Comparison of ENCODE assay signal across 13 cellular contexts in the genomic region with DNA sequence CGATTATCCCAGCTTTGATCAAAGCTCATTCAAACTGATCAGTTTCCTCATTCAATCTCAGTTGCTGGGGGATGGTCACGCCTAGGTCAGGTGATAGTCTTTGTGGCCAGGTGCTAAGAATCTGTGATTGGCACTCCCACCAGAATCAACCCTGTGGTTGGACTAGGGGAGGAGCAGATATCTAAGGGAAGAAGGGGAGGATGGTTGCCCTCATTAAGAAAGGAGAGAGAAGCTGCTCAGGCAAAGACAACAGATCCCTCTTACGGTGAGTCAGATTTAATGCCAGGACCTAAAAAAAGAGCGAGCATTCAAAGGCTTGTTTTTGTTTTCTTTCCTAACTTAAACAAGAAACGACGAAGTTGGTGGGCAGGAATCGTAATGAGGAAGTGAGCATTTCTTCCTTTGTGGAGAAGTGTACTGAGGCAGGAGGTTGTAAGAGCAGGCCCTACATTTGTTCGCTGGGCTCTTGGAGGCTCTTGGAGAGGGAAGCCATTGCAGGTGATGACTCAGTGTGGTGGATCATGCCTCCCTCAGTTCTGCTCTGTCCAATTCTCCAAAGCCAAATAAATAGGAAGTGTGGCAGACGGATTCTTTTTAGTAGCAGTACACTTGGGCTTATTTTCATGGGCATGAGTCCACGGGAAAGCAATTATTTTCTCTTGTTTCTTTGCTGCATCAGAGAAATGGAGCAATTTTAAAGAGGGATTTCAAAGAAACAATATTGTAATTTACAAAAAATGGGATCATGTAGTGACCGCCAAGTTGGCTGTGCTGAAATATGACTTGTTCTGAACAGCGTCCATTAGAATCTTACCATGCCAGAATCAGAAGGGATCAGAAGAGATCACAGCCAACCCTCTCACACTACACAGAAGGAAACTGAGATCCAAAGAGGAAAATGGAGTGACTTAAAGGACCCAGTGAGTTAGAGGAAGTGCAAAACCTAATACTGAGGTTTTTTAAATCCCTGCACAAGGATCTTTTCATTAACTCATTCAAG. TPM values are rescaled to one million over a fixed set of nuclear protein-coding genes. Genes with fewer than 3 reads are reported as not detected.
DNase-seq lines count a peak whose midpoint lies in the region; TF ChIP-seq lines count a peak whose summit lies in the region.
"Had no signal": no experiment of that assay in that cellular context is flagged by ENCODE, and none has a peak within 500 bp of the region (broad histone marks: within the 10 kb centered on the region; RNA-seq: fewer than 3 reads in every experiment).

No MANE protein-coding gene starts in this region.

- H3K27me3 Mint-ChIP-seq in activated T-cell treated with anti-CD3 and anti-CD28 coated beads, Interleukin-2, amount 50 U/mL, for 24 hours, result no peaks in the 10 kb centered on the region
- H3K27me3 Mint-ChIP-seq: CD4-positive, alpha-beta T cell had no signal

- no peaks in the 10 kb centered on the region for H3K27me3 ChIP-seq in brain microvascular endothelial cell (replicated peaks)

- no peaks in the 10 kb centered on the region for H3K36me3 ChIP-seq in brain microvascular endothelial cell (replicated peaks)

- in situ Hi-C loops in brain microvascular endothelial cell (cut with HindIII; ENCODE audit: low pct_ligation_motif_present, low sequenced_read_pairs), result no loop called here

- H3K4me1 Mint-ChIP-seq in activated T-cell treated with anti-CD3 and anti-CD28 coated beads, Interleukin-2, amount 50 U/mL, for 24 hours (ENCODE audit: low read depth), result peaks cover 23% of the 10 kb centered on the region

- H3K27ac ChIP-seq in brain microvascular endothelial cell, result peak overlapping the region; percentile 53

- no peak for TF ChIP-seq CTCF in brain microvascular endothelial cell (IDR thresholded peaks at IDR 0.05; ENCODE audit: low read depth, low read length, missing control alignments)

- no peak overlapping the region for H3K4me3 Mint-ChIP-seq in activated T-cell treated with anti-CD3 and anti-CD28 coated beads, Interleukin-2, amount 50 U/mL, for 24 hours
- H3K4me3 Mint-ChIP-seq: activated naive CD4-positive, alpha-beta T cell treated with anti-CD3 and anti-CD28 coated beads for 36 hours; CD4-positive, alpha-beta T cell; naive B cell had no signal

- H3K36me3 Mint-ChIP-seq in activated T-cell treated with anti-CD3 and anti-CD28 coated beads, Interleukin-2, amount 50 U/mL, for 24 hours (ENCODE audit: low read depth), result no peaks in the 10 kb centered on the region

- peaks cover 5% of the 10 kb centered on the region for H3K9me3 Mint-ChIP-seq in activated T-cell treated with anti-CD3 and anti-CD28 coated beads, Interleukin-2, amount 50 U/mL, for 24 hours
- H3K9me3 Mint-ChIP-seq: CD4-positive, alpha-beta T cell had no signal

- no peak overlapping the region for H3K27ac Mint-ChIP-seq in activated T-cell treated with anti-CD3 and anti-CD28 coated beads, Interleukin-2, amount 50 U/mL, for 24 hours
- H3K27ac Mint-ChIP-seq: activated naive CD4-positive, alpha-beta T cell treated with anti-CD3 and anti-CD28 coated beads for 36 hours; CD4-positive, alpha-beta T cell had no signal

- DNase-seq in AG08395 (ENCODE audit: low spot score) (peak; percentile 76), LHCN-M2 (ENCODE audit: low read depth) (peak; percentile 87), brain microvascular endothelial cell (peak; percentile 74), medulla oblongata (ENCODE audit: extremely low spot score) (peak; percentile 40), NCI-H345 treated with DMSO at 0.1 percent for 48 hours (lab: John Stamatoyannopoulos, UW; ENCODE audit: unreplicated experiment) (no peak), HK-2 (ENCODE audit: unreplicated experiment) (no peak), activated gamma-delta T cell treated with Interleukin-2 at 50 U/mL for 16 hours (no peak)
- DNase-seq in activated T-cell treated with anti-CD3 and anti-CD28 coated beads, Interleukin-2, amount 50 U/mL, for 24 hours, result no peak
- DNase-seq: activated naive CD4-positive, alpha-beta T cell treated with anti-CD3 and anti-CD28 coated beads for 36 hours; CD4-positive, alpha-beta T cell; foreskin melanocyte; naive B cell; NCI-H748 treated with DMSO at 0.1 percent for 48 hours had no signal

- no peak overlapping the region for H3K4me3 ChIP-seq in brain microvascular endothelial cell (ENCODE audit: low read depth, low read length)

RNA-seq across cellular contexts. Expression of gene TGFBR1, which starts 18.7 kb away (rescaled TPM):
- 53.6 and 58.0 TPM in 2 replicates for total RNA-seq in LHCN-M2 (2014; rRNA removed)
- polyA plus RNA-seq in LHCN-M2 (2012), result 13.0 TPM

Comparison
In these comparisons a context has a peak if more than half of its experiments do, and no peak if none do; other contexts are left out.
1. DNase-seq: peak in AG08395 (single experiment), LHCN-M2 (single experiment), brain microvascular endothelial cell (single experiment) and medulla oblongata (single experiment); none in NCI-H345 treated with DMSO at 0.1 percent for 48 hours (single experiment), HK-2 (single experiment), activated gamma-delta T cell treated with Interleukin-2 at 50 U/mL for 16 hours (single experiment) and activated T-cell treated with anti-CD3 and anti-CD28 coated beads, Interleukin-2, amount 50 U/mL, for 24 hours (single experiment).